In genomic region chr1:46043491-46044017, GRCh38 we compare ENCODE assay signal across 9 cellular contexts.
DNase-seq lines count a peak whose midpoint lies in the region; ATAC-seq and TF ChIP-seq lines count a peak whose summit lies in the region.
"Had no signal": no experiment of that assay in that cellular context is flagged by ENCODE, and none has a peak within 500 bp of the region (broad histone marks: within the 10 kb centered on the region; RNA-seq: fewer than 3 reads in every experiment).

No MANE protein-coding gene starts in this region.

- peaks cover 15% of the 10 kb centered on the region; the same call in 2 of the 3 replicates for H3K4me1 Mint-ChIP-seq in GM23338

- H3K36me3 ChIP-seq in GM23338 (ENCODE audit: insufficient read depth): no peaks in the 10 kb centered on the region
- H3K36me3 ChIP-seq in brain microvascular endothelial cell (replicated peaks): no peaks in the 10 kb centered on the region

- 0 out of 2 replicates have a peak, but pooled peaks cover 4% of the 10 kb centered on the region for H4K20me1 ChIP-seq in GM23338 (replicated peaks; ENCODE audit: insufficient read depth)

- in situ Hi-C loops in brain microvascular endothelial cell (cut with HindIII; ENCODE audit: low pct_ligation_motif_present, low sequenced_read_pairs): no loop called here

- peaks cover 11% of the 10 kb centered on the region for H3K4me1 ChIP-seq in GM23338 (ENCODE audit: insufficient read depth)

- no peaks in the 10 kb centered on the region for H3K9me3 Mint-ChIP-seq in GM23338

- DNase-seq in GM23338 (ENCODE audit: low spot score) (peak; percentile 83), KG1 (lab: John Stamatoyannopoulos, UW) (peak; percentile 45), iPS DF 4.7 (ENCODE audit: extremely low read depth, low spot score) (peak; percentile 60), brain microvascular endothelial cell (no peak), NCI-H446 treated with DMSO at 0.1 percent for 48 hours (lab: John Stamatoyannopoulos, UW) (no peak), NCI-H226 (no peak)
- DNase-seq: stimulated activated CD4-positive, alpha-beta T cell treated with anti-CD3 and anti-CD28 coated beads, Interleukin-4, amount 100 ng/mL, for 24 hours had no signal

- H3K4me3 ChIP-seq in GM23338 (peak overlapping the region; percentile 11; the same call in 1 of the 2 replicates), brain microvascular endothelial cell (ENCODE audit: low read depth, low read length) (no peak overlapping the region)

- no peaks in the 10 kb centered on the region for H3K9me2 ChIP-seq in GM23338 (ENCODE audit: insufficient read depth)

- no peaks in the 10 kb centered on the region for H3K79me2 ChIP-seq in GM23338 (replicated peaks; ENCODE audit: insufficient read depth)

- H3F3A ChIP-seq in GM23338 (replicated peaks; ENCODE audit: low read depth): no peaks in the 10 kb centered on the region

- H3K27me3 ChIP-seq in GM23338 (ENCODE audit: insufficient read depth) (peaks cover 11% of the 10 kb centered on the region), brain microvascular endothelial cell (replicated peaks) (no peaks in the 10 kb centered on the region)

- H3K36me3 Mint-ChIP-seq in GM23338 (ENCODE audit: low read depth): peaks cover 7% of the 10 kb centered on the region; the same call in 2 of the 3 replicates

- peak overlapping the region; percentile 64 for H3K4me2 ChIP-seq in GM23338

- H3K27me3 Mint-ChIP-seq in GM23338 (ENCODE audit: insufficient read depth, low read depth, poor library complexity): peaks cover 3% of the 10 kb centered on the region

- TF ChIP-seq CTCF in GM23338 (conservative IDR thresholded peaks at IDR 0.05; ENCODE audit: low read depth in 2 of 2) (no peak), brain microvascular endothelial cell (IDR thresholded peaks at IDR 0.05; ENCODE audit: low read depth, low read length, missing control alignments) (no peak)

- H3K27ac ChIP-seq in GM23338 (ENCODE audit: low read depth) (no peak overlapping the region), brain microvascular endothelial cell (no peak overlapping the region)

- no peak overlapping the region for H2AFZ ChIP-seq in GM23338

- no peak overlapping the region for H3K27ac Mint-ChIP-seq in GM23338

- H3K4me3 Mint-ChIP-seq in GM23338: 0 out of 3 replicates have a peak overlapping the region, but pooled peaks have one; percentile 19

- ATAC-seq in GM18517 (IDR thresholded peaks at IDR 0.05; ENCODE audit: unreplicated experiment) (peak; percentile 78), GM23338 (peak; percentile 98), HG02840 (IDR thresholded peaks at IDR 0.05; ENCODE audit: low FRiP score, unreplicated experiment) (no peak)

TF ChIP-seq in GM23338, 12 proteins besides CTCF, POLR2A, EP300 and RAD21:
- no peak for TF ChIP-seq ETS1 (IDR thresholded peaks at IDR 0.05)
- peak; percentile 65; the same call in 1 of the 2 replicates for TF ChIP-seq ZNF462 (CRISPR knock-in tag; IDR thresholded peaks at IDR 0.05)
- TF ChIP-seq EZH2phosphoT487 (IDR thresholded peaks at IDR 0.05; ENCODE audit: unreplicated experiment): no peak
- peak; percentile 16; the same call in 1 of the 2 replicates for TF ChIP-seq CREB1 (CRISPR knock-in tag; IDR thresholded peaks at IDR 0.05; ENCODE audit: low read depth)
- TF ChIP-seq ZNF331 (CRISPR knock-in tag; IDR thresholded peaks at IDR 0.05; ENCODE audit: low read depth): no peak
- no peak for TF ChIP-seq EZH2 (IDR thresholded peaks at IDR 0.05; ENCODE audit: low read depth, unreplicated experiment)
- no peak for TF ChIP-seq JUNB (IDR thresholded peaks at IDR 0.05; ENCODE audit: unreplicated experiment)
- peak; percentile 85 for TF ChIP-seq NANOG (IDR thresholded peaks at IDR 0.05; ENCODE audit: borderline replicate concordance)

Comparison
In these comparisons a context has a peak if more than half of its experiments do, and no peak if none do; other contexts are left out.
1. DNase-seq: peak in GM23338 (single experiment), KG1 (single experiment) and iPS DF 4.7 (single experiment); none in brain microvascular endothelial cell (single experiment), NCI-H446 treated with DMSO at 0.1 percent for 48 hours (single experiment) and NCI-H226 (single experiment).